In genomic region chr1:167641786-167642500, GRCh38 we compare ENCODE assay signal across 13 cellular contexts. TPM values are rescaled to one million over a fixed set of nuclear protein-coding genes. Genes with fewer than 3 reads are reported as not detected.
DNase-seq lines count a peak whose midpoint lies in the region; ATAC-seq, FAIRE-seq and TF ChIP-seq lines count a peak whose summit lies in the region.
"Had no signal": no experiment of that assay in that cellular context is flagged by ENCODE, and none has a peak within 500 bp of the region (broad histone marks: within the 10 kb centered on the region; RNA-seq: fewer than 3 reads in every experiment).

No MANE protein-coding gene starts in this region.

- no peaks in the 10 kb centered on the region for H3K9me3 Mint-ChIP-seq in activated naive CD4-positive, alpha-beta T cell treated with anti-CD3 and anti-CD28 coated beads, Interleukin-2, amount 50 U/mL, for 24 hours
- H3K9me3 Mint-ChIP-seq in T-cell: no peaks in the 10 kb centered on the region
- H3K9me3 Mint-ChIP-seq in endothelial cell (ENCODE audit: unreplicated experiment): no peaks in the 10 kb centered on the region
- no peaks in the 10 kb centered on the region for H3K9me3 Mint-ChIP-seq in stimulated activated naive CD8-positive, alpha-beta T cell treated with anti-CD3 and anti-CD28 coated beads, Interleukin-15, amount 100 ng/mL, for 72 hours

- FAIRE-seq in H54 (lab: Jason Lieb, UNC): no peak
- FAIRE-seq: GM19239 had no signal

- H3K4me3 Mint-ChIP-seq in activated naive CD4-positive, alpha-beta T cell treated with anti-CD3 and anti-CD28 coated beads, Interleukin-2, amount 50 U/mL, for 24 hours: peak overlapping the region; percentile 37
- H3K4me3 Mint-ChIP-seq in T-cell (peak overlapping the region; percentile 17 to 64 (median 25)), endothelial cell (ENCODE audit: unreplicated experiment) (no peak overlapping the region)
- H3K4me3 Mint-ChIP-seq in stimulated activated naive CD8-positive, alpha-beta T cell treated with anti-CD3 and anti-CD28 coated beads, Interleukin-15, amount 100 ng/mL, for 72 hours: peak overlapping the region; percentile 18 to 34

- ATAC-seq in T-cell (replicated peaks in 1 of 4) (peak; percentile 11 to 43 (median 15)), GM21825 (IDR thresholded peaks at IDR 0.05; ENCODE audit: unreplicated experiment) (no peak), HG03280 (IDR thresholded peaks at IDR 0.05; ENCODE audit: unreplicated experiment) (no peak)
- ATAC-seq in stimulated activated naive CD8-positive, alpha-beta T cell treated with anti-CD3 and anti-CD28 coated beads, Interleukin-15, amount 100 ng/mL, for 72 hours: peak; percentile 43

- no peaks in the 10 kb centered on the region for H3K27me3 Mint-ChIP-seq in activated naive CD4-positive, alpha-beta T cell treated with anti-CD3 and anti-CD28 coated beads, Interleukin-2, amount 50 U/mL, for 24 hours
- no peaks in the 10 kb centered on the region for H3K27me3 Mint-ChIP-seq in T-cell
- peaks cover 9% of the 10 kb centered on the region for H3K27me3 Mint-ChIP-seq in endothelial cell (ENCODE audit: unreplicated experiment)
- H3K27me3 Mint-ChIP-seq in stimulated activated naive CD8-positive, alpha-beta T cell treated with anti-CD3 and anti-CD28 coated beads, Interleukin-15, amount 100 ng/mL, for 72 hours: no peaks in the 10 kb centered on the region

- CTCF ChIA-PET in T-cell (lab: Charles Lee): interaction anchor here in 1 of 2 donors (0.6 to 2.4 kb wide), 7 partner anchors 8 to 375 kb away, joined by 3 to 10 read pairs (median 3); no protein-coding TSS in a partner anchor

- no peak for DNase-seq in activated naive CD4-positive, alpha-beta T cell treated with anti-CD3 and anti-CD28 coated beads, Interleukin-2, amount 50 U/mL, for 16 hours
- DNase-seq in T-cell (peak in 4 of 34 experiments; percentile 25 to 49 (median 43)), endothelial cell (ENCODE audit: low spot score) (no peak), H54 (ENCODE audit: insufficient read length, low spot score) (no peak)
- DNase-seq in stimulated activated naive CD8-positive, alpha-beta T cell treated with anti-CD3 and anti-CD28 coated beads, Interleukin-15, amount 100 ng/mL, for 72 hours: no peak
- DNase-seq: NCI-H1436; NCI-H69; ovary; stimulated activated CD4-positive, alpha-beta T cell treated with anti-CD3 and anti-CD28 coated beads, Interleukin-12 subunit alpha, Interleukin-12 subunit beta, amount 100 ng/mL, for 4 hours had no signal

- no peak for TF ChIP-seq POLR2A in H54 (IDR thresholded peaks at IDR 0.05; ENCODE audit: low read depth, low read length)

- TF ChIP-seq CTCF in endothelial cell (IDR thresholded peaks at IDR 0.05; ENCODE audit: unreplicated experiment): no peak

- POLR2A ChIA-PET in T-cell (lab: Charles Lee): interaction anchor here in 1 of 2 donors (0.6 kb wide), 1 partner anchor 78 kb away, joined by 3 read pairs; no protein-coding TSS in a partner anchor

- H3K27ac Mint-ChIP-seq in activated naive CD4-positive, alpha-beta T cell treated with anti-CD3 and anti-CD28 coated beads, Interleukin-2, amount 50 U/mL, for 24 hours: peak overlapping the region; percentile 81
- H3K27ac Mint-ChIP-seq in T-cell (peak overlapping the region; percentile 65 to 79), endothelial cell (ENCODE audit: unreplicated experiment) (peak overlapping the region; percentile 43)
- H3K27ac Mint-ChIP-seq in stimulated activated naive CD8-positive, alpha-beta T cell treated with anti-CD3 and anti-CD28 coated beads, Interleukin-15, amount 100 ng/mL, for 72 hours: peak overlapping the region; percentile 4 to 34

- H3K36me3 Mint-ChIP-seq in activated naive CD4-positive, alpha-beta T cell treated with anti-CD3 and anti-CD28 coated beads, Interleukin-2, amount 50 U/mL, for 24 hours: peaks cover 11% of the 10 kb centered on the region
- peaks cover 31% of the 10 kb centered on the region for H3K36me3 Mint-ChIP-seq in T-cell
- H3K36me3 Mint-ChIP-seq in endothelial cell (ENCODE audit: low read depth, unreplicated experiment): peaks cover 29% of the 10 kb centered on the region

- H3K4me1 Mint-ChIP-seq in activated naive CD4-positive, alpha-beta T cell treated with anti-CD3 and anti-CD28 coated beads, Interleukin-2, amount 50 U/mL, for 24 hours: peaks cover 87% of the 10 kb centered on the region
- H3K4me1 Mint-ChIP-seq in T-cell (peaks cover 97 to 98% (median 98%) of the 10 kb centered on the region in 3 donors), endothelial cell (ENCODE audit: unreplicated experiment) (peaks cover 48% of the 10 kb centered on the region)
- peaks cover 94% of the 10 kb centered on the region for H3K4me1 Mint-ChIP-seq in stimulated activated naive CD8-positive, alpha-beta T cell treated with anti-CD3 and anti-CD28 coated beads, Interleukin-15, amount 100 ng/mL, for 72 hours

RNA-seq across cellular contexts. Expression of gene RCSD1, which starts 11.9 kb away (rescaled TPM):
- 100 to 1,000 TPM; 101 to 126 (median 107) TPM for total RNA-seq in T-cell
- 39.5 TPM for total RNA-seq in endothelial cell (ENCODE audit: unreplicated experiment)

Comparison
In these comparisons a context has a peak if more than half of its experiments do, and no peak if none do; other contexts are left out.
1. H3K27ac Mint-ChIP-seq: peak in every context shown above with its lines; median percentile 81 in activated naive CD4-positive, alpha-beta T cell treated with anti-CD3 and anti-CD28 coated beads, Interleukin-2, amount 50 U/mL, for 24 hours; 72 in T-cell; 43 in endothelial cell; 19 in stimulated activated naive CD8-positive, alpha-beta T cell treated with anti-CD3 and anti-CD28 coated beads, Interleukin-15, amount 100 ng/mL, for 72 hours.
2. ATAC-seq: peak in T-cell (4 of 4) and stimulated activated naive CD8-positive, alpha-beta T cell treated with anti-CD3 and anti-CD28 coated beads, Interleukin-15, amount 100 ng/mL, for 72 hours (single experiment); none in GM21825 (single experiment) and HG03280 (single experiment).